ENCODE assay signal across 1 cellular context in genomic region chr16:78799429-78799828, GRCh38.
A peak's percentile ranks its signal among the peaks of the same experiment; 100 is the strongest.
TF ChIP-seq lines count a peak whose summit lies in the region.

No MANE protein-coding gene starts in this region.

TF ChIP-seq in HepG2, 621 proteins besides CTCF, POLR2A, EP300 and RAD21 (continued from another document):
- no peak for TF ChIP-seq HBP1 (CRISPR knock-in tag; IDR thresholded peaks at IDR 0.05; ENCODE audit: low read depth)
- TF ChIP-seq KDM5A (IDR thresholded peaks at IDR 0.05; ENCODE audit: borderline replicate concordance, low read length) = no peak
- TF ChIP-seq HNF4G (IDR thresholded peaks at IDR 0.05; ENCODE audit: borderline replicate concordance, low read depth, low read length) = 0 out of 2 replicates have a peak, but pooled peaks have one; percentile 17
- no peak for TF ChIP-seq HNF4G (CRISPR knock-in tag; IDR thresholded peaks at IDR 0.05; ENCODE audit: borderline replicate concordance, low read depth)
- no peak for TF ChIP-seq CHD2 (IDR thresholded peaks at IDR 0.05; ENCODE audit: low read depth, low read length)
- no peak for TF ChIP-seq ZNF460 (CRISPR knock-in tag; IDR thresholded peaks at IDR 0.05; ENCODE audit: borderline replicate concordance)
- no peak for TF ChIP-seq ERF (CRISPR knock-in tag; IDR thresholded peaks at IDR 0.05)
- TF ChIP-seq KDM4B (CRISPR knock-in tag; IDR thresholded peaks at IDR 0.05) = no peak
- TF ChIP-seq ZNF549 (CRISPR knock-in tag; IDR thresholded peaks at IDR 0.05) = 0 out of 2 replicates have a peak, but pooled peaks have one; percentile 37
- TF ChIP-seq PAXIP1 (CRISPR knock-in tag; conservative IDR thresholded peaks at IDR 0.05) = peak; percentile 35; the same call in 1 of the 2 replicates
- no peak for TF ChIP-seq ZBTB39 (CRISPR knock-in tag; IDR thresholded peaks at IDR 0.05)
- TF ChIP-seq ZUFSP (CRISPR knock-in tag; IDR thresholded peaks at IDR 0.05; ENCODE audit: borderline replicate concordance) = no peak
- TF ChIP-seq HDAC2 (CRISPR knock-in tag; IDR thresholded peaks at IDR 0.05) = no peak
- no peak for TF ChIP-seq ESRRA (CRISPR knock-in tag; IDR thresholded peaks at IDR 0.05; ENCODE audit: low read depth)
- no peak for TF ChIP-seq ZSCAN22 (CRISPR knock-in tag; IDR thresholded peaks at IDR 0.05)
- TF ChIP-seq AHR (CRISPR knock-in tag; IDR thresholded peaks at IDR 0.05) = no peak
- peak; percentile 95 for TF ChIP-seq ZSCAN25 (CRISPR knock-in tag; IDR thresholded peaks at IDR 0.05)
- TF ChIP-seq ZNF383 (CRISPR knock-in tag; IDR thresholded peaks at IDR 0.05; ENCODE audit: borderline replicate concordance) = no peak
- TF ChIP-seq ZNF451 (CRISPR knock-in tag; IDR thresholded peaks at IDR 0.05) = no peak
- TF ChIP-seq FOXO4 (CRISPR knock-in tag; conservative IDR thresholded peaks at IDR 0.05) = no peak
- no peak for TF ChIP-seq AKAP8 (CRISPR knock-in tag; IDR thresholded peaks at IDR 0.05)
- no peak for TF ChIP-seq ZXDC (CRISPR knock-in tag; IDR thresholded peaks at IDR 0.05)
- no peak for TF ChIP-seq SRY (CRISPR knock-in tag; IDR thresholded peaks at IDR 0.05)
- no peak for TF ChIP-seq ZSCAN21 (CRISPR knock-in tag; IDR thresholded peaks at IDR 0.05; ENCODE audit: borderline replicate concordance)
- TF ChIP-seq ZNF614 (CRISPR knock-in tag; IDR thresholded peaks at IDR 0.05; ENCODE audit: borderline replicate concordance) = no peak
- no peak for TF ChIP-seq U2AF2 (IDR thresholded peaks at IDR 0.05; ENCODE audit: low read depth, low read length)
- no peak for TF ChIP-seq NPAS2 (CRISPR knock-in tag; IDR thresholded peaks at IDR 0.05; ENCODE audit: borderline replicate concordance)
- TF ChIP-seq THAP8 (CRISPR knock-in tag; IDR thresholded peaks at IDR 0.05; ENCODE audit: borderline replicate concordance) = no peak
- no peak for TF ChIP-seq CBX2 (IDR thresholded peaks at IDR 0.05; ENCODE audit: low read depth, low read length)
- no peak for TF ChIP-seq CBX2 (CRISPR knock-in tag; IDR thresholded peaks at IDR 0.05; ENCODE audit: low read depth)
- TF ChIP-seq ZNF83 (CRISPR knock-in tag; IDR thresholded peaks at IDR 0.05; ENCODE audit: borderline replicate concordance) = no peak
